20 cellular contexts compared by ENCODE assay signal in the genomic region with DNA sequence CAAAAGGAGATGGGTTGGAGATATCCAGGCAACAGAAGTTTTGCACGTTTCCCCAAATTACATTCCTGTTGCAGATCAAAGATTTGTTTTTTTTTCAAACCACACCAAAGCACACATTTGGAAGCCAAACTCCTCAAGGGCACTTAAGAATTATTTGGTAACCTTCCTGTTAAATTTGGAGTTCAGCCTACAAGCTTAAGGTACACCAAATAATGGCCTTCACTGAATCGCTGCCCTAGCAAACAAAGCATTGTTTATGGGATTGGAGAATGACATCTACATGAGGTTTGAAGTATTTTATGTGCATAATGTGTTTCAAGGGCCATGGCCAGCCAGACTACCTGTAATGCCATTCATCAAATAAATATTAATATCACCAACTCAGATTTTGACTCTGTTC.
DNase-seq lines count a peak whose midpoint lies in the region; ATAC-seq and TF ChIP-seq lines count a peak whose summit lies in the region.
"Had no signal": no experiment of that assay in that cellular context is flagged by ENCODE, and none has a peak within 500 bp of the region (broad histone marks: within the 10 kb centered on the region; RNA-seq: fewer than 3 reads in every experiment).

No MANE protein-coding gene starts in this region.

- in situ Hi-C loops in mammary epithelial cell (cut with MboI; ENCODE audit: low sequenced_read_pairs in 2 of 2) = no loop called here

- TF ChIP-seq CTCF in MCF 10A (IDR thresholded peaks at IDR 0.05; ENCODE audit: unreplicated experiment) = no peak
- TF ChIP-seq CTCF in mammary epithelial cell (conservative IDR thresholded peaks at IDR 0.05 in 1 of 2, IDR thresholded peaks at IDR 0.05 in 1 of 2; ENCODE audit: extremely low read depth in 1 of 2, insufficient read depth in 1 of 2, low read depth in 1 of 2, low read length in 2 of 2) = no peak
- no peak for TF ChIP-seq CTCF in LNCaP clone FGC (IDR thresholded peaks at IDR 0.05; ENCODE audit: control insufficient read depth, extremely low read depth, insufficient read depth)
- no peak for TF ChIP-seq CTCF in upper lobe of right lung (IDR thresholded peaks at IDR 0.05)
- TF ChIP-seq CTCF in osteoblast (IDR thresholded peaks at IDR 0.05; ENCODE audit: extremely low read depth, low read depth, low read length) = no peak

- no peak overlapping the region for H3K4me3 Mint-ChIP-seq in MCF 10A (ENCODE audit: unreplicated experiment)
- H3K4me3 Mint-ChIP-seq: B cell; CD4-positive, CD25-positive, alpha-beta regulatory T cell; CD8-positive, alpha-beta T cell; GM23338; H9 had no signal

- H2AFZ ChIP-seq in mammary epithelial cell (ENCODE audit: low read depth, low read length) (no peak overlapping the region), osteoblast (ENCODE audit: low read length) (no peak overlapping the region)
- H2AFZ ChIP-seq: GM23338 had no signal

- H3K9me3 ChIP-seq in mammary epithelial cell (replicated peaks; ENCODE audit: insufficient read depth, low read length) (no peaks in the 10 kb centered on the region), upper lobe of right lung (no peaks in the 10 kb centered on the region), osteoblast (ENCODE audit: low read depth, low read length) (no peaks in the 10 kb centered on the region)
- H3K9me3 ChIP-seq: BLaER1, Caco-2 had no signal

- H3K9me3 Mint-ChIP-seq in MCF 10A (ENCODE audit: unreplicated experiment) = no peaks in the 10 kb centered on the region
- H3K9me3 Mint-ChIP-seq: CD8-positive, alpha-beta T cell; GM23338; H9 had no signal

- H3K4me1 ChIP-seq in mammary epithelial cell (ENCODE audit: insufficient read depth, low read length) (no peaks in the 10 kb centered on the region), upper lobe of right lung (no peaks in the 10 kb centered on the region), osteoblast (ENCODE audit: insufficient read depth, low read length) (peaks cover 23% of the 10 kb centered on the region)
- H3K4me1 ChIP-seq: BLaER1, Caco-2 had no signal

- no peak overlapping the region for H3K27ac Mint-ChIP-seq in MCF 10A (ENCODE audit: low read depth, unreplicated experiment)
- H3K27ac Mint-ChIP-seq: B cell; CD8-positive, alpha-beta T cell; GM23338; H9 had no signal

- WGBS in mammary epithelial cell (ENCODE audit: low coverage, missing lambda C conversion rate) = 8% methylated on average over 2 of the region's 2 CpGs

- H3K9ac ChIP-seq in mammary epithelial cell (ENCODE audit: insufficient read depth, low read length) = no peak overlapping the region
- H3K9ac ChIP-seq: BLaER1 had no signal

- H3K36me3 Mint-ChIP-seq in MCF 10A (ENCODE audit: insufficient read depth, unreplicated experiment) = no peaks in the 10 kb centered on the region
- H3K36me3 Mint-ChIP-seq: CD4-positive, CD25-positive, alpha-beta regulatory T cell; CD8-positive, alpha-beta T cell had no signal

- H3K4me3 ChIP-seq in mammary epithelial cell (replicated peaks in 1 of 3; ENCODE audit: insufficient read depth in 1 of 3, low read depth in 2 of 3, low read length in 3 of 3) (no peak overlapping the region), LNCaP clone FGC (ENCODE audit: low read depth, low read length) (no peak overlapping the region), upper lobe of right lung (no peak overlapping the region), osteoblast (ENCODE audit: insufficient read depth, low read length) (no peak overlapping the region)
- H3K4me3 ChIP-seq: BLaER1, GM23338 had no signal

- no peaks in the 10 kb centered on the region for H3K79me2 ChIP-seq in mammary epithelial cell (ENCODE audit: insufficient read depth, low read length)
- H3K79me2 ChIP-seq in osteoblast (ENCODE audit: insufficient read depth, low read length) = no peaks in the 10 kb centered on the region

- dilution Hi-C loops in mammary epithelial cell (cut with HindIII; ENCODE audit: low sequenced_read_pairs) = no loop called here

- intact Hi-C loops in MCF 10A (cut with micrococcal nuclease) (no loop called here), mammary epithelial cell (cut with micrococcal nuclease) (no loop called here), upper lobe of right lung (cut with DNase I) (no loop called here), Right ventricle myocardium inferior (cut with DNase I) (no loop called here)

- no peaks in the 10 kb centered on the region for H3K27me3 ChIP-seq in mammary epithelial cell (ENCODE audit: insufficient read depth, low read length)
- no peaks in the 10 kb centered on the region for H3K27me3 ChIP-seq in upper lobe of right lung
- H3K27me3 ChIP-seq in osteoblast (ENCODE audit: insufficient read depth, low read length) = no peaks in the 10 kb centered on the region
- H3K27me3 ChIP-seq: BLaER1 had no signal

- CTCF ChIA-PET in MCF 10A (lab: Yijun Ruan, JAX) (interaction anchor here (1.4 kb wide), 1 partner anchor 210 kb away, joined by 3 read pairs; no protein-coding TSS in a partner anchor), mammary epithelial cell (lab: Charles Lee; ENCODE audit: low non-redundant PET) (no interaction called here)

- ATAC-seq in upper lobe of right lung (peak; percentile 49), Right ventricle myocardium inferior (no peak)
- ATAC-seq: CD8-positive, alpha-beta T cell; GM23338; HCT116 had no signal

- POLR2A ChIA-PET in MCF 10A (lab: Yijun Ruan, JAX) = interaction anchor here (0.6 kb wide), 1 partner anchor 18 kb away, joined by 4 read pairs; no protein-coding TSS in a partner anchor

- H3K4me1 Mint-ChIP-seq in MCF 10A (ENCODE audit: insufficient read depth, unreplicated experiment) = no peaks in the 10 kb centered on the region
- H3K4me1 Mint-ChIP-seq: B cell; CD4-positive, CD25-positive, alpha-beta regulatory T cell had no signal

- no peak overlapping the region for H3K4me2 ChIP-seq in mammary epithelial cell (ENCODE audit: insufficient read depth, low read depth, low read length)
- H3K4me2 ChIP-seq in osteoblast (ENCODE audit: insufficient read depth, low read length) = no peak overlapping the region
- H3K4me2 ChIP-seq: BLaER1, GM23338 had no signal

- H3K27ac ChIP-seq in mammary epithelial cell (ENCODE audit: insufficient read depth, low read depth, low read length) = no peak overlapping the region
- H3K27ac ChIP-seq in upper lobe of right lung = no peak overlapping the region
- no peak overlapping the region for H3K27ac ChIP-seq in osteoblast (ENCODE audit: low read depth, low read length)
- H3K27ac ChIP-seq: 22Rv1, BLaER1, C4-2B had no signal

- BruUV-seq in MCF 10A (replicated peaks; lab: Mats Ljungman, UMichigan) (no TSS peak), mammary epithelial cell (replicated peaks; lab: Mats Ljungman, UMichigan) (no TSS peak)

- DNase-seq in MCF 10A (ENCODE audit: unreplicated experiment) = peak; percentile 6
- no peak for DNase-seq in mammary epithelial cell
- peak; percentile 88 for DNase-seq in LNCaP clone FGC (ENCODE audit: low read depth)
- DNase-seq in SW480 (ENCODE audit: low spot score) = peak; percentile 5
- DNase-seq in upper lobe of right lung = no peak
- DNase-seq in osteoblast (ENCODE audit: insufficient read length, low spot score, missing footprints) = no peak
- no peak for DNase-seq in Right ventricle myocardium inferior (ENCODE audit: missing footprints)
- no peak for DNase-seq in SKM-1 treated with dmso at 0.1 percent for 144 hours (lab: John Stamatoyannopoulos, UW; ENCODE audit: unreplicated experiment)
- DNase-seq: Caco-2; CD4-positive, CD25-positive, alpha-beta regulatory T cell; CD8-positive, alpha-beta T cell; DMS153; GF-D8; H9 had no signal

- H4K20me1 ChIP-seq in mammary epithelial cell (ENCODE audit: insufficient read depth, low read length) (no peaks in the 10 kb centered on the region), osteoblast (ENCODE audit: insufficient read depth, low read length) (no peaks in the 10 kb centered on the region)
- H4K20me1 ChIP-seq: BLaER1 had no signal

- H3K36me3 ChIP-seq in mammary epithelial cell (ENCODE audit: insufficient read depth, low read length) = no peaks in the 10 kb centered on the region
- no peaks in the 10 kb centered on the region for H3K36me3 ChIP-seq in upper lobe of right lung
- H3K36me3 ChIP-seq in osteoblast (ENCODE audit: insufficient read depth, low read length) = no peaks in the 10 kb centered on the region
- H3K36me3 ChIP-seq: BLaER1 had no signal

- H3K27me3 Mint-ChIP-seq in MCF 10A (ENCODE audit: insufficient read depth, unreplicated experiment) = no peaks in the 10 kb centered on the region
- H3K27me3 Mint-ChIP-seq: CD4-positive, CD25-positive, alpha-beta regulatory T cell had no signal

Comparison
In these comparisons a context has a peak if more than half of its experiments do, and no peak if none do; other contexts are left out.
1. DNase-seq: peak in MCF 10A (single experiment), LNCaP clone FGC (single experiment) and SW480 (single experiment); none in mammary epithelial cell (single experiment), upper lobe of right lung (single experiment), osteoblast (single experiment), Right ventricle myocardium inferior (single experiment) and SKM-1 treated with dmso at 0.1 percent for 144 hours (single experiment).